8 cellular contexts compared by ENCODE assay signal in genomic region chr18:2906522-2907458, GRCh38. TPM values are rescaled to one million over a fixed set of nuclear protein-coding genes. Genes with fewer than 3 reads are reported as not detected.
DNase-seq lines count a peak whose midpoint lies in the region; ATAC-seq and TF ChIP-seq lines count a peak whose summit lies in the region.

No MANE protein-coding gene starts in this region.

- H3K9me3 Mint-ChIP-seq in activated naive CD8-positive, alpha-beta T cell (ENCODE audit: low read depth), result no peaks in the 10 kb centered on the region

- POLR2A ChIA-PET in Panc1 (lab: Charles Lee), result no interaction called here

- no peak; the same call in 1 of the 2 replicates for TF ChIP-seq CTCF in Panc1 (IDR thresholded peaks at IDR 0.05)
- TF ChIP-seq CTCF in spleen (IDR thresholded peaks at IDR 0.05 in 8 of 11, conservative IDR thresholded peaks at IDR 0.05 in 3 of 11), result peak in 4 of 11 experiments; percentile 33 to 45 (median 40)

- no peaks in the 10 kb centered on the region for H3K36me3 Mint-ChIP-seq in activated naive CD8-positive, alpha-beta T cell

- 2 to 4% (median 2%) methylated on average over 18 to 97 of the region's 97 CpGs for WGBS in spleen, 5 donors

- H3K27me3 ChIP-seq in Panc1 (ENCODE audit: control insufficient read depth, insufficient read depth, low read length) (peaks cover 8% of the 10 kb centered on the region), spleen (replicated peaks in 1 of 7) (no peaks in the 10 kb centered on the region)

- H3K36me3 ChIP-seq in Panc1 (ENCODE audit: control insufficient read depth, insufficient read depth, low read length) (peaks cover 2% of the 10 kb centered on the region; the same call in 1 of the 2 replicates), spleen (peaks cover 0 to 38% (median 23%) of the 10 kb centered on the region in 6 donors)

- H3K27me3 Mint-ChIP-seq in activated naive CD8-positive, alpha-beta T cell, result no peaks in the 10 kb centered on the region

- in situ Hi-C loops in Panc1 (cut with HindIII; ENCODE audit: low pct_unique_long_range_greater_than_20kb, low sequenced_read_pairs), result no loop called here

- intact Hi-C loops in Panc1 (cut with micrococcal nuclease; ENCODE audit: unreplicated experiment) (no loop called here), spleen (cut with DNase I; ENCODE audit: low total_unique reads) (no loop called here)

- CTCF ChIA-PET in Panc1 (lab: Charles Lee), result no interaction called here

- peak overlapping the region; percentile 46 for H3K27ac Mint-ChIP-seq in activated naive CD8-positive, alpha-beta T cell

- peak overlapping the region; percentile 84 for H3K4me3 Mint-ChIP-seq in activated naive CD8-positive, alpha-beta T cell

- peak; percentile 57 for ATAC-seq in HG02938 (IDR thresholded peaks at IDR 0.05; ENCODE audit: unreplicated experiment)
- peak; percentile 82 for ATAC-seq in Panc1

- H3K4me1 ChIP-seq in Panc1 (ENCODE audit: control insufficient read depth, insufficient read depth, low read length) (no peaks in the 10 kb centered on the region), spleen (peaks cover 4 to 56% (median 37%) of the 10 kb centered on the region in 6 donors)

- peak overlapping the region; percentile 66; the same call in 1 of the 2 replicates for H3K27ac ChIP-seq in Panc1 (ENCODE audit: low read length)
- peak overlapping the region; percentile 37 to 86 (median 82) for H3K27ac ChIP-seq in spleen

- peak; percentile 51 for DNase-seq in SIG-M5 treated with dmso at 0.1 percent for 504 hours (lab: John Stamatoyannopoulos, UW; ENCODE audit: unreplicated experiment)
- DNase-seq in SIG-M5 (lab: John Stamatoyannopoulos, UW), result no peak
- no peak for DNase-seq in Panc1 (ENCODE audit: low read depth, low spot score)
- DNase-seq in spleen, result peak; percentile 89
- DNase-seq in inferior parietal cortex (ENCODE audit: extremely low spot score), result no peak

- H3K4me3 ChIP-seq in Panc1 (ENCODE audit: low read depth in 2 of 2, low read length in 2 of 2) (peak overlapping the region; percentile 57 to 61), iPS-11a (ENCODE audit: low read depth, low read length) (peak overlapping the region; percentile 54), spleen (peak overlapping the region; percentile 54 to 89 (median 66))

- H3K4me1 Mint-ChIP-seq in activated naive CD8-positive, alpha-beta T cell (ENCODE audit: low read depth), result peaks cover 15% of the 10 kb centered on the region

- H3K9me3 ChIP-seq in Panc1 (ENCODE audit: control insufficient read depth, insufficient read depth, low read depth, low read length), result no peaks in the 10 kb centered on the region
- H3K9me3 ChIP-seq in spleen, result no peaks in the 10 kb centered on the region

- no TSS peak for BruUV-seq in Panc1 (replicated peaks; lab: Mats Ljungman, UMichigan)

- no peak for TF ChIP-seq POLR2A in spleen (IDR thresholded peaks at IDR 0.05)

RNA-seq across cellular contexts. Expression of gene EMILIN2, which starts 60.0 kb away (rescaled TPM):
- 18.3 TPM for total RNA-seq in Panc1 (2021; ENCODE audit: unreplicated experiment)
- 12.8 TPM for polyA plus RNA-seq in Panc1 (2012; ENCODE audit: insufficient read length)
- 10 to 100 TPM; 12.1 to 47.7 (median 28.1) TPM for total RNA-seq in spleen
- polyA plus RNA-seq in spleen, result 10 to 100 TPM in 2 of 3 donors, 1 to 10 TPM in 1; 7.5 to 20.3 (median 16.9) TPM

Comparison
In these comparisons a context has a peak if more than half of its experiments do, and no peak if none do; other contexts are left out.
1. DNase-seq: peak in SIG-M5 treated with dmso at 0.1 percent for 504 hours (single experiment) and spleen (single experiment); none in SIG-M5 (single experiment), Panc1 (single experiment) and inferior parietal cortex (single experiment).
2. Peak in every context shown above with its lines, with median percentiles within 50 percentile points of each other: H3K4me3 ChIP-seq.